Comparison of ENCODE assay signal across 29 cellular contexts in genomic region chr20:1013566-1014340, GRCh38. TPM values are rescaled to one million over a fixed set of nuclear protein-coding genes. Genes with fewer than 3 reads are reported as not detected.
DNase-seq lines count a peak whose midpoint lies in the region; ATAC-seq and TF ChIP-seq lines count a peak whose summit lies in the region.
"Had no signal": no experiment of that assay in that cellular context is flagged by ENCODE, and none has a peak within 500 bp of the region (broad histone marks: within the 10 kb centered on the region; RNA-seq: fewer than 3 reads in every experiment).

No MANE protein-coding gene starts in this region.

- no peak overlapping the region for H2BK5ac ChIP-seq in neuronal stem cell (ENCODE audit: low read length)

- no peak overlapping the region for H2BK12ac ChIP-seq in neuronal stem cell (ENCODE audit: low read length)

- DNase-seq in coronary artery (ENCODE audit: low spot score) (peak; percentile 47), islet precursor cell (peak; percentile 21), neuronal stem cell (ENCODE audit: low spot score) (no peak), foreskin fibroblast (no peak)
- no peak for DNase-seq in activated naive CD4-positive, alpha-beta T cell treated with anti-CD3 and anti-CD28 coated beads for 36 hours
- DNase-seq: 8988T; ACHN; BE2C; C1 segment of cervical spinal cord; CD4-positive, alpha-beta memory T cell; CD4-positive, CD25-positive, alpha-beta regulatory T cell; CD8-positive, alpha-beta memory T cell; COR-L47; DMS 273 treated with DMSO at 0.1 percent for 48 hours; DMS153; DMS53; DMS79; DND-41; EL; GDM1 had no signal

- no peak overlapping the region for H3K4me3 Mint-ChIP-seq in activated naive CD4-positive, alpha-beta T cell treated with anti-CD3 and anti-CD28 coated beads for 36 hours
- H3K4me3 Mint-ChIP-seq: CD14-positive monocyte; CD4-positive, alpha-beta memory T cell; CD4-positive, CD25-positive, alpha-beta regulatory T cell; CD8-positive, alpha-beta memory T cell had no signal

- H3K23ac ChIP-seq in neuronal stem cell (ENCODE audit: low read depth, low read length, poor library complexity): no peak overlapping the region

- ATAC-seq in GM19455 (IDR thresholded peaks at IDR 0.05; ENCODE audit: unreplicated experiment) (no peak), HG02588 (IDR thresholded peaks at IDR 0.05; ENCODE audit: unreplicated experiment) (no peak)
- ATAC-seq: GM12878 had no signal

- H3K9me3 ChIP-seq in neuronal stem cell (replicated peaks in 1 of 2; ENCODE audit: control insufficient read depth in 2 of 2, insufficient read depth in 1 of 2, low read depth in 1 of 2, low read length in 2 of 2): no peaks in the 10 kb centered on the region
- H3K9me3 ChIP-seq: BE2C, BLaER1 had no signal

- no peak overlapping the region for H3K27ac Mint-ChIP-seq in activated naive CD4-positive, alpha-beta T cell treated with anti-CD3 and anti-CD28 coated beads for 36 hours
- H3K27ac Mint-ChIP-seq: CD4-positive, alpha-beta memory T cell; CD4-positive, CD25-positive, alpha-beta regulatory T cell had no signal

- CTCF ChIA-PET in activated naive CD4-positive, alpha-beta T cell treated with anti-CD3 and anti-CD28 coated beads for 36 hours (lab: Charles Lee): interaction anchor here (1.0 kb wide), 1 partner anchor 95 kb away, joined by 4 read pairs; no protein-coding TSS in a partner anchor

- no peaks in the 10 kb centered on the region for H3K79me1 ChIP-seq in neuronal stem cell (ENCODE audit: low read depth, low read length)

- 100% methylated on average over 1 of the region's 7 CpGs; no CpG with 5 or more reads in 1 of the 2 donors for WGBS in neuronal stem cell (ENCODE audit: extremely low coverage in 2 of 2, insufficient read length in 2 of 2, insufficient replicate concordance in 1 of 2), 2 donors

- no peak overlapping the region for H3K4ac ChIP-seq in neuronal stem cell (ENCODE audit: low read length)

- no peaks in the 10 kb centered on the region for H3K27me3 Mint-ChIP-seq in activated naive CD4-positive, alpha-beta T cell treated with anti-CD3 and anti-CD28 coated beads for 36 hours (ENCODE audit: low read depth)
- H3K27me3 Mint-ChIP-seq: CD4-positive, CD25-positive, alpha-beta regulatory T cell had no signal

- H2BK120ac ChIP-seq in neuronal stem cell (ENCODE audit: low read depth, low read length): peak overlapping the region; percentile 11

- H3K27ac ChIP-seq in coronary artery: no peak overlapping the region
- H3K27ac ChIP-seq in neuronal stem cell (replicated peaks; ENCODE audit: low read length): no peak overlapping the region
- H3K27ac ChIP-seq: BLaER1 had no signal

- H2BK15ac ChIP-seq in neuronal stem cell (ENCODE audit: low read length): no peak overlapping the region

- peak overlapping the region; percentile 22 for H2AK5ac ChIP-seq in neuronal stem cell (ENCODE audit: low read depth, low read length)

- peak overlapping the region; percentile 27 for H3K18ac ChIP-seq in neuronal stem cell (ENCODE audit: low read length)

- H3K9ac ChIP-seq in neuronal stem cell (ENCODE audit: low read depth, low read length, poor library complexity): no peak overlapping the region
- H3K9ac ChIP-seq: BLaER1 had no signal

- peaks cover 0 to 8% (median 0%) of the 10 kb centered on the region in 3 experiments for H3K27me3 ChIP-seq in neuronal stem cell (ENCODE audit: control insufficient read depth in 3 of 3, insufficient read depth in 3 of 3, low read depth in 1 of 3, low read length in 3 of 3)
- H3K27me3 ChIP-seq: BE2C, BLaER1 had no signal

- no peaks in the 10 kb centered on the region for H3K4me1 ChIP-seq in neuronal stem cell (ENCODE audit: control insufficient read depth in 2 of 2, insufficient read depth in 1 of 2, low read depth in 1 of 2, low read length in 2 of 2)
- H3K4me1 ChIP-seq: BE2C had no signal

- intact Hi-C loops in activated naive CD4-positive, alpha-beta T cell treated with anti-CD3 and anti-CD28 coated beads for 36 hours (cut with micrococcal nuclease): no loop called here

- H3K36me3 ChIP-seq in neuronal stem cell (replicated peaks in 1 of 2; ENCODE audit: control insufficient read depth in 2 of 2, insufficient read depth in 2 of 2, low read length in 2 of 2): no peaks in the 10 kb centered on the region
- H3K36me3 ChIP-seq: BE2C, BLaER1 had no signal

- H4K8ac ChIP-seq in neuronal stem cell (ENCODE audit: low read depth, low read length): no peak overlapping the region

- no peak overlapping the region for H3K14ac ChIP-seq in neuronal stem cell (ENCODE audit: low read length)

- H3K4me2 ChIP-seq in neuronal stem cell (ENCODE audit: insufficient read depth, low read length, poor library complexity, severe bottlenecking): no peak overlapping the region
- H3K4me2 ChIP-seq: BLaER1 had no signal

- H3K4me3 ChIP-seq in coronary artery (no peak overlapping the region), neuronal stem cell (ENCODE audit: low read length in 2 of 2) (no peak overlapping the region), foreskin fibroblast (ENCODE audit: low read depth in 1 of 2, low read length in 2 of 2) (no peak overlapping the region)
- H3K4me3 ChIP-seq: BLaER1, GM12878 had no signal

- no peaks in the 10 kb centered on the region for H3K36me3 Mint-ChIP-seq in activated naive CD4-positive, alpha-beta T cell treated with anti-CD3 and anti-CD28 coated beads for 36 hours (ENCODE audit: low read depth)
- H3K36me3 Mint-ChIP-seq: CD14-positive monocyte; CD4-positive, CD25-positive, alpha-beta regulatory T cell had no signal

- no peaks in the 10 kb centered on the region for H3K4me1 Mint-ChIP-seq in activated naive CD4-positive, alpha-beta T cell treated with anti-CD3 and anti-CD28 coated beads for 36 hours (ENCODE audit: low read depth)
- H3K4me1 Mint-ChIP-seq: CD4-positive, alpha-beta memory T cell; CD4-positive, CD25-positive, alpha-beta regulatory T cell; CD8-positive, alpha-beta memory T cell had no signal

- H3K9me3 Mint-ChIP-seq in activated naive CD4-positive, alpha-beta T cell treated with anti-CD3 and anti-CD28 coated beads for 36 hours: no peaks in the 10 kb centered on the region
- H3K9me3 Mint-ChIP-seq: CD4-positive, alpha-beta memory T cell; CD4-positive, CD25-positive, alpha-beta regulatory T cell; CD8-positive, alpha-beta memory T cell had no signal

- H2AFZ ChIP-seq in neuronal stem cell (ENCODE audit: low read length): no peak overlapping the region

- TF ChIP-seq CTCF in coronary artery (IDR thresholded peaks at IDR 0.05) (no peak), foreskin fibroblast (IDR thresholded peaks at IDR 0.05; ENCODE audit: low read depth, low read length) (no peak)

- H4K91ac ChIP-seq in neuronal stem cell (ENCODE audit: low read depth, low read length, poor library complexity): no peak overlapping the region

RNA-seq across cellular contexts. Expression of gene RSPO4, which starts 11.6 kb away (rescaled TPM):
- polyA plus RNA-seq in neuronal stem cell (2013, experiment 1 of 2): 0.98 TPM
- polyA plus RNA-seq in neuronal stem cell (2013, experiment 2 of 2): 0.90 TPM
- not detected for total RNA-seq in activated naive CD4-positive, alpha-beta T cell treated with anti-CD3 and anti-CD28 coated beads for 36 hours
- total RNA-seq: A673; CD8-positive, alpha-beta memory T cell; Daoy; G401; GM12878 had no signal
- polyA plus RNA-seq: AG04450; CD14-positive monocyte; CD4-positive, alpha-beta memory T cell; CD4-positive, CD25-positive, alpha-beta regulatory T cell; CD8-positive, alpha-beta memory T cell had no signal

Comparison
In these comparisons a context has a peak if more than half of its experiments do, and no peak if none do; other contexts are left out.
1. DNase-seq: peak in coronary artery (single experiment) and islet precursor cell (single experiment); none in neuronal stem cell (single experiment), foreskin fibroblast (0 of 2) and activated naive CD4-positive, alpha-beta T cell treated with anti-CD3 and anti-CD28 coated beads for 36 hours (single experiment).